17 cellular contexts compared by ENCODE assay signal in genomic region chr15:99917237-99917636, GRCh38.
DNase-seq lines count a peak whose midpoint lies in the region; TF ChIP-seq lines count a peak whose summit lies in the region.
"Had no signal": no experiment of that assay in that cellular context is flagged by ENCODE, and none has a peak within 500 bp of the region (broad histone marks: within the 10 kb centered on the region; RNA-seq: fewer than 3 reads in every experiment).

No MANE protein-coding gene starts in this region.

- POLR2A ChIA-PET in activated CD4-positive, alpha-beta T cell treated with anti-CD3 and anti-CD28 coated beads, Interleukin-2, amount 10 ng/mL, durations not matched to agents 7 days and 5 days (lab: Charles Lee) = no interaction called here

- H3K27ac Mint-ChIP-seq in activated CD4-positive, alpha-beta T cell treated with anti-CD3 and anti-CD28 coated beads, Interleukin-2, amount 10 ng/mL, durations not matched to agents 24 days and 14 days = no peak overlapping the region
- no peak overlapping the region for H3K27ac Mint-ChIP-seq in activated CD4-positive, alpha-beta T cell treated with anti-CD3 and anti-CD28 coated beads, Interleukin-2, amount 10 ng/mL, durations not matched to agents 7 days and 5 days
- peak overlapping the region; percentile 83 for H3K27ac Mint-ChIP-seq in dendritic cell treated with granulocyte-macrophage colony-stimulating factor and Interleukin-4, amounts not matched to agents 40 ng/mL and 50 ng/mL, for 4 days
- H3K27ac Mint-ChIP-seq in neural crest cell (ENCODE audit: unreplicated experiment) = peak overlapping the region; percentile 48
- H3K27ac Mint-ChIP-seq: CD4-positive, alpha-beta T cell; GM23338 had no signal

- H3K4me3 Mint-ChIP-seq in activated CD4-positive, alpha-beta T cell treated with anti-CD3 and anti-CD28 coated beads, Interleukin-2, amount 10 ng/mL, durations not matched to agents 24 days and 14 days = no peak overlapping the region
- H3K4me3 Mint-ChIP-seq in activated CD4-positive, alpha-beta T cell treated with anti-CD3 and anti-CD28 coated beads, Interleukin-2, amount 10 ng/mL, durations not matched to agents 7 days and 5 days = no peak overlapping the region
- no peak overlapping the region for H3K4me3 Mint-ChIP-seq in dendritic cell treated with granulocyte-macrophage colony-stimulating factor and Interleukin-4, amounts not matched to agents 40 ng/mL and 50 ng/mL, for 4 days
- no peak overlapping the region for H3K4me3 Mint-ChIP-seq in neural crest cell
- H3K4me3 Mint-ChIP-seq: CD4-positive, alpha-beta T cell; GM23338 had no signal

- peaks cover 18% of the 10 kb centered on the region for H3K27me3 Mint-ChIP-seq in activated CD4-positive, alpha-beta T cell treated with anti-CD3 and anti-CD28 coated beads, Interleukin-2, amount 10 ng/mL, durations not matched to agents 24 days and 14 days
- H3K27me3 Mint-ChIP-seq in activated CD4-positive, alpha-beta T cell treated with anti-CD3 and anti-CD28 coated beads, Interleukin-2, amount 10 ng/mL, durations not matched to agents 7 days and 5 days = peaks cover 18% of the 10 kb centered on the region
- H3K27me3 Mint-ChIP-seq in dendritic cell treated with granulocyte-macrophage colony-stimulating factor and Interleukin-4, amounts not matched to agents 40 ng/mL and 50 ng/mL, for 4 days = peaks cover 30% of the 10 kb centered on the region
- H3K27me3 Mint-ChIP-seq in neural crest cell (ENCODE audit: low read depth) = peaks cover 29% of the 10 kb centered on the region

- H3K9me3 Mint-ChIP-seq in activated CD4-positive, alpha-beta T cell treated with anti-CD3 and anti-CD28 coated beads, Interleukin-2, amount 10 ng/mL, durations not matched to agents 24 days and 14 days = no peaks in the 10 kb centered on the region
- no peaks in the 10 kb centered on the region for H3K9me3 Mint-ChIP-seq in activated CD4-positive, alpha-beta T cell treated with anti-CD3 and anti-CD28 coated beads, Interleukin-2, amount 10 ng/mL, durations not matched to agents 7 days and 5 days
- no peaks in the 10 kb centered on the region for H3K9me3 Mint-ChIP-seq in dendritic cell treated with granulocyte-macrophage colony-stimulating factor and Interleukin-4, amounts not matched to agents 40 ng/mL and 50 ng/mL, for 4 days
- H3K9me3 Mint-ChIP-seq in neural crest cell = no peaks in the 10 kb centered on the region
- H3K9me3 Mint-ChIP-seq: CD4-positive, alpha-beta T cell; GM23338 had no signal

- H3K4me1 Mint-ChIP-seq in activated CD4-positive, alpha-beta T cell treated with anti-CD3 and anti-CD28 coated beads, Interleukin-2, amount 10 ng/mL, durations not matched to agents 24 days and 14 days = no peaks in the 10 kb centered on the region
- no peaks in the 10 kb centered on the region for H3K4me1 Mint-ChIP-seq in activated CD4-positive, alpha-beta T cell treated with anti-CD3 and anti-CD28 coated beads, Interleukin-2, amount 10 ng/mL, durations not matched to agents 7 days and 5 days
- peaks cover 38% of the 10 kb centered on the region for H3K4me1 Mint-ChIP-seq in dendritic cell treated with granulocyte-macrophage colony-stimulating factor and Interleukin-4, amounts not matched to agents 40 ng/mL and 50 ng/mL, for 4 days (ENCODE audit: low read depth)
- H3K4me1 Mint-ChIP-seq in neural crest cell = peaks cover 10% of the 10 kb centered on the region
- H3K4me1 Mint-ChIP-seq: GM23338 had no signal

- DNase-seq in activated CD4-positive, alpha-beta T cell treated with anti-CD3 and anti-CD28 coated beads, Interleukin-2, amount 10 ng/mL, durations not matched to agents 24 days and 14 days = peak; percentile 51
- no peak for DNase-seq in activated CD4-positive, alpha-beta T cell treated with anti-CD3 and anti-CD28 coated beads, Interleukin-2, amount 10 ng/mL, durations not matched to agents 7 days and 5 days
- DNase-seq in neural crest cell (ENCODE audit: low read depth, low spot score) (no peak), NCI-H2081 treated with DMSO at 0.1 percent for 48 hours (lab: John Stamatoyannopoulos, UW) (no peak), substantia nigra (lab: John Stamatoyannopoulos, UW) (no peak), medulla oblongata (ENCODE audit: extremely low spot score) (no peak)
- DNase-seq: AML-193; CD4-positive, alpha-beta T cell; DMS153; DMS79; GDM1; HCEC 1CT; IMR-90 had no signal

- no peak overlapping the region for H3K27ac ChIP-seq in substantia nigra (ENCODE audit: low read depth, low read length, poor library complexity, severe bottlenecking)
- H3K27ac ChIP-seq: 22Rv1, A549 had no signal

- CTCF ChIA-PET in activated CD4-positive, alpha-beta T cell treated with anti-CD3 and anti-CD28 coated beads, Interleukin-2, amount 10 ng/mL, durations not matched to agents 7 days and 5 days (lab: Charles Lee) = interaction anchor here (0.8 kb wide), 1 partner anchor 9 kb away, joined by 3 read pairs; no protein-coding TSS in a partner anchor

- no peaks in the 10 kb centered on the region for H3K36me3 Mint-ChIP-seq in activated CD4-positive, alpha-beta T cell treated with anti-CD3 and anti-CD28 coated beads, Interleukin-2, amount 10 ng/mL, durations not matched to agents 24 days and 14 days (ENCODE audit: low read depth)
- H3K36me3 Mint-ChIP-seq in activated CD4-positive, alpha-beta T cell treated with anti-CD3 and anti-CD28 coated beads, Interleukin-2, amount 10 ng/mL, durations not matched to agents 7 days and 5 days (ENCODE audit: low read depth) = no peaks in the 10 kb centered on the region
- no peaks in the 10 kb centered on the region for H3K36me3 Mint-ChIP-seq in dendritic cell treated with granulocyte-macrophage colony-stimulating factor and Interleukin-4, amounts not matched to agents 40 ng/mL and 50 ng/mL, for 4 days (ENCODE audit: low read depth)
- H3K36me3 Mint-ChIP-seq in neural crest cell (ENCODE audit: low read depth) = no peaks in the 10 kb centered on the region

- intact Hi-C loops in activated CD4-positive, alpha-beta T cell treated with anti-CD3 and anti-CD28 coated beads, Interleukin-2, amount 10 ng/mL, durations not matched to agents 24 days and 14 days (cut with micrococcal nuclease) = no loop called here
- intact Hi-C loops in dendritic cell treated with granulocyte-macrophage colony-stimulating factor and Interleukin-4, amounts not matched to agents 40 ng/mL and 50 ng/mL, for 4 days (cut with micrococcal nuclease) = loop anchor here (10.0 kb wide), 1 partner anchor 1952 kb away; the partner anchor contains the start of gene ARRDC4

- TF ChIP-seq CTCF in neural crest cell (conservative IDR thresholded peaks at IDR 0.05) = no peak

Comparison
In these comparisons a context has a peak if more than half of its experiments do, and no peak if none do; other contexts are left out.
1. H3K27ac Mint-ChIP-seq: peak in dendritic cell treated with granulocyte-macrophage colony-stimulating factor and Interleukin-4, amounts not matched to agents 40 ng/mL and 50 ng/mL, for 4 days (single experiment) and neural crest cell (single experiment); none in activated CD4-positive, alpha-beta T cell treated with anti-CD3 and anti-CD28 coated beads, Interleukin-2, amount 10 ng/mL, durations not matched to agents 24 days and 14 days (single experiment) and activated CD4-positive, alpha-beta T cell treated with anti-CD3 and anti-CD28 coated beads, Interleukin-2, amount 10 ng/mL, durations not matched to agents 7 days and 5 days (single experiment).